20 cellular contexts compared by ENCODE assay signal in genomic region chr15:63981596-63982320, GRCh38.
DNase-seq lines count a peak whose midpoint lies in the region; ATAC-seq and TF ChIP-seq lines count a peak whose summit lies in the region.
"Had no signal": no experiment of that assay in that cellular context is flagged by ENCODE, and none has a peak within 500 bp of the region (broad histone marks: within the 10 kb centered on the region; RNA-seq: fewer than 3 reads in every experiment).

No MANE protein-coding gene starts in this region.

- H3K4me3 ChIP-seq in left ventricle myocardium inferior, result no peak overlapping the region
- H3K4me3 ChIP-seq in mammary epithelial cell (replicated peaks in 1 of 3; ENCODE audit: insufficient read depth in 1 of 3, low read depth in 2 of 3, low read length in 3 of 3), result no peak overlapping the region
- H3K4me3 ChIP-seq in spleen, result no peak overlapping the region
- H3K4me3 ChIP-seq: HAP-1 had no signal

- H3K27me3 Mint-ChIP-seq in glutamatergic neuron (ENCODE audit: unreplicated experiment) (peaks cover 6% of the 10 kb centered on the region), osteocyte (ENCODE audit: unreplicated experiment) (no peaks in the 10 kb centered on the region)

- no peaks in the 10 kb centered on the region for H4K20me1 ChIP-seq in mammary epithelial cell (ENCODE audit: insufficient read depth, low read length)

- dilution Hi-C loops in mammary epithelial cell (cut with HindIII; ENCODE audit: low sequenced_read_pairs), result loop anchor here (5.0 kb wide), 1 partner anchor 34 kb away; no protein-coding TSS in a partner anchor

- H3K27ac ChIP-seq in left ventricle myocardium inferior (replicated peaks), result peak overlapping the region; percentile 95
- no peak overlapping the region for H3K27ac ChIP-seq in mammary epithelial cell (ENCODE audit: insufficient read depth, low read depth, low read length)
- peak overlapping the region in 1 of 8 donors; percentile 92 for H3K27ac ChIP-seq in spleen

- H3K4me1 ChIP-seq in left ventricle myocardium inferior, result peaks cover 88% of the 10 kb centered on the region
- peaks cover 12% of the 10 kb centered on the region for H3K4me1 ChIP-seq in mammary epithelial cell (ENCODE audit: insufficient read depth, low read length)
- H3K4me1 ChIP-seq in spleen, result peaks cover 15 to 52% (median 33%) of the 10 kb centered on the region in 6 donors

- H3K4me1 Mint-ChIP-seq in glutamatergic neuron (ENCODE audit: low read depth, unreplicated experiment), result peaks cover 25% of the 10 kb centered on the region
- H3K4me1 Mint-ChIP-seq in osteocyte (ENCODE audit: unreplicated experiment), result peaks cover 26% of the 10 kb centered on the region

- H3K9ac ChIP-seq in mammary epithelial cell (ENCODE audit: insufficient read depth, low read length), result no peak overlapping the region

- H3K4me2 ChIP-seq in mammary epithelial cell (ENCODE audit: insufficient read depth, low read depth, low read length), result peak overlapping the region; percentile 26

- ATAC-seq in left cardiac atrium (no peak), GM21367 (IDR thresholded peaks at IDR 0.05; ENCODE audit: unreplicated experiment) (no peak), GM19035 (IDR thresholded peaks at IDR 0.05; ENCODE audit: unreplicated experiment) (no peak)
- ATAC-seq: Panc1, SK-N-SH treated with all-trans-retinoic acid at 6 μM for 48 hours had no signal

- WGBS in mammary epithelial cell (ENCODE audit: low coverage, missing lambda C conversion rate), result 74% methylated on average over 8 of the region's 13 CpGs
- 82 to 91% (median 87%) methylated on average over 13 of the region's 13 CpGs for WGBS in spleen, 5 donors

- in situ Hi-C loops in mammary epithelial cell (cut with MboI; ENCODE audit: low sequenced_read_pairs in 2 of 2), result no loop called here

- H2AFZ ChIP-seq in mammary epithelial cell (ENCODE audit: low read depth, low read length), result no peak overlapping the region

- TF ChIP-seq POLR2A in spleen (IDR thresholded peaks at IDR 0.05), result no peak

- intact Hi-C loops in left ventricle myocardium inferior (cut with micrococcal nuclease) (no loop called here), left cardiac atrium (cut with DNase I) (no loop called here), mammary epithelial cell (cut with micrococcal nuclease) (loop anchor here (2.0 kb wide), 2 partner anchors 23 to 35 kb away; no protein-coding TSS in a partner anchor), spleen (cut with DNase I; ENCODE audit: low total_unique reads) (no loop called here)

- H3K4me3 Mint-ChIP-seq in glutamatergic neuron (ENCODE audit: unreplicated experiment) (peak overlapping the region; percentile 6), osteocyte (ENCODE audit: unreplicated experiment) (no peak overlapping the region)
- H3K4me3 Mint-ChIP-seq: CD14-positive monocyte had no signal

- no peak for TF ChIP-seq CTCF in left ventricle myocardium inferior (IDR thresholded peaks at IDR 0.05; ENCODE audit: borderline replicate concordance)
- no peak for TF ChIP-seq CTCF in mammary epithelial cell (conservative IDR thresholded peaks at IDR 0.05 in 1 of 2, IDR thresholded peaks at IDR 0.05 in 1 of 2; ENCODE audit: extremely low read depth in 1 of 2, insufficient read depth in 1 of 2, low read depth in 1 of 2, low read length in 2 of 2)
- TF ChIP-seq CTCF in glutamatergic neuron (IDR thresholded peaks at IDR 0.05; ENCODE audit: partially characterized antibody, unreplicated experiment), result no peak
- no peak for TF ChIP-seq CTCF in spleen (IDR thresholded peaks at IDR 0.05 in 8 of 11, conservative IDR thresholded peaks at IDR 0.05 in 3 of 11)
- no peak for TF ChIP-seq CTCF in osteocyte (IDR thresholded peaks at IDR 0.05)

- no peaks in the 10 kb centered on the region for H3K79me2 ChIP-seq in mammary epithelial cell (ENCODE audit: insufficient read depth, low read length)

- no peaks in the 10 kb centered on the region for H3K9me3 ChIP-seq in left ventricle myocardium inferior (replicated peaks)
- no peaks in the 10 kb centered on the region for H3K9me3 ChIP-seq in mammary epithelial cell (replicated peaks; ENCODE audit: insufficient read depth, low read length)
- no peaks in the 10 kb centered on the region for H3K9me3 ChIP-seq in spleen
- H3K9me3 ChIP-seq: Caco-2, HAP-1 had no signal

- BruUV-seq in mammary epithelial cell (replicated peaks; lab: Mats Ljungman, UMichigan), result no TSS peak

- H3K36me3 Mint-ChIP-seq in glutamatergic neuron (ENCODE audit: unreplicated experiment), result no peaks in the 10 kb centered on the region
- H3K36me3 Mint-ChIP-seq in osteocyte (ENCODE audit: unreplicated experiment), result no peaks in the 10 kb centered on the region
- H3K36me3 Mint-ChIP-seq: CD14-positive monocyte had no signal

- H3K27me3 ChIP-seq in left ventricle myocardium inferior (ENCODE audit: low read depth), result no peaks in the 10 kb centered on the region
- no peaks in the 10 kb centered on the region for H3K27me3 ChIP-seq in mammary epithelial cell (ENCODE audit: insufficient read depth, low read length)
- H3K27me3 ChIP-seq in spleen (replicated peaks in 1 of 7), result no peaks in the 10 kb centered on the region

- CTCF ChIA-PET in mammary epithelial cell (lab: Charles Lee; ENCODE audit: low non-redundant PET), result interaction anchor here (0.7 kb wide), 1 partner anchor 934 kb away, joined by 6 read pairs; no protein-coding TSS in a partner anchor

- H3K27ac Mint-ChIP-seq in glutamatergic neuron (ENCODE audit: unreplicated experiment) (no peak overlapping the region), osteocyte (ENCODE audit: unreplicated experiment) (no peak overlapping the region)
- H3K27ac Mint-ChIP-seq: CD14-positive monocyte had no signal

- H3K36me3 ChIP-seq in left ventricle myocardium inferior, result no peaks in the 10 kb centered on the region
- H3K36me3 ChIP-seq in mammary epithelial cell (ENCODE audit: insufficient read depth, low read length), result no peaks in the 10 kb centered on the region
- peaks cover 0 to 31% (median 0%) of the 10 kb centered on the region in 6 donors for H3K36me3 ChIP-seq in spleen
- H3K36me3 ChIP-seq: HAP-1 had no signal

- DNase-seq in left ventricle myocardium inferior (no peak), left cardiac atrium (no peak), mammary epithelial cell (peak; percentile 86), glutamatergic neuron (no peak), spleen (peak; percentile 41), osteocyte (ENCODE audit: extremely low spot score, unreplicated experiment) (no peak)
- DNase-seq: ACHN, AML-193, Caco-2, DMS53, MV-4-11, NCI-H1417 treated with DMSO at 0.1 percent for 48 hours, NCI-H1930, SHP77 treated with DMSO at 0.1 percent for 48 hours had no signal

- H3K9me3 Mint-ChIP-seq in glutamatergic neuron (ENCODE audit: unreplicated experiment) (peaks cover 2% of the 10 kb centered on the region), osteocyte (ENCODE audit: unreplicated experiment) (no peaks in the 10 kb centered on the region)

Comparison
In these comparisons a context has a peak if more than half of its experiments do, and no peak if none do; other contexts are left out.
1. DNase-seq: peak in mammary epithelial cell (single experiment) and spleen (single experiment); none in left ventricle myocardium inferior (single experiment), left cardiac atrium (single experiment), glutamatergic neuron (single experiment) and osteocyte (single experiment).